Comparison of ENCODE assay signal across 1 cellular context in genomic region chr9:94899464-94900221, GRCh38.
TF ChIP-seq lines count a peak whose summit lies in the region.

No MANE protein-coding gene starts in this region.

TF ChIP-seq in HepG2, 621 proteins besides CTCF, POLR2A, EP300 and RAD21 (continued from another document and continues in another):
- TF ChIP-seq PATZ1 (CRISPR knock-in tag; IDR thresholded peaks at IDR 0.05) (peak; percentile 80), TBX3 (IDR thresholded peaks at IDR 0.05; ENCODE audit: borderline replicate concordance) (no peak), HDAC1 (CRISPR knock-in tag; IDR thresholded peaks at IDR 0.05) (peak; percentile 78), FOXP4 (CRISPR knock-in tag; IDR thresholded peaks at IDR 0.05) (peak; percentile 80), ZFX (CRISPR knock-in tag; IDR thresholded peaks at IDR 0.05; ENCODE audit: low read depth) (peak; percentile 45; the same call in 1 of the 2 replicates), ZNF142 (CRISPR knock-in tag; IDR thresholded peaks at IDR 0.05) (no peak), ZNF44 (CRISPR knock-in tag; IDR thresholded peaks at IDR 0.05) (no peak), ZBTB4 (CRISPR knock-in tag; IDR thresholded peaks at IDR 0.05; ENCODE audit: borderline replicate concordance) (no peak), RBAK (CRISPR knock-in tag; IDR thresholded peaks at IDR 0.05) (no peak), TGIF2 (CRISPR knock-in tag; IDR thresholded peaks at IDR 0.05) (no peak), SIX4 (CRISPR knock-in tag; IDR thresholded peaks at IDR 0.05) (no peak), RXRB (CRISPR knock-in tag; IDR thresholded peaks at IDR 0.05; ENCODE audit: borderline replicate concordance) (peak; percentile 80), ZNF331 (CRISPR knock-in tag; IDR thresholded peaks at IDR 0.05) (no peak; the same call in 1 of the 2 replicates), ZNF672 (CRISPR knock-in tag; IDR thresholded peaks at IDR 0.05) (no peak), FOXA3 (CRISPR knock-in tag; IDR thresholded peaks at IDR 0.05) (peak; percentile 49; the same call in 1 of the 2 replicates), AGO1 (IDR thresholded peaks at IDR 0.05; ENCODE audit: low read depth, low read length, poor library complexity, severe bottlenecking) (no peak), GPBP1L1 (CRISPR knock-in tag; IDR thresholded peaks at IDR 0.05) (no peak), MTA1 (CRISPR knock-in tag; IDR thresholded peaks at IDR 0.05; ENCODE audit: borderline replicate concordance) (no peak), AHR (CRISPR knock-in tag; IDR thresholded peaks at IDR 0.05) (no peak), SRSF9 (IDR thresholded peaks at IDR 0.05; ENCODE audit: borderline replicate concordance, insufficient read depth, low read depth, low read length, poor library complexity, severe bottlenecking) (no peak), ZMYM2 (CRISPR knock-in tag; IDR thresholded peaks at IDR 0.05) (peak; percentile 17; the same call in 1 of the 2 replicates), ZNF768 (CRISPR knock-in tag; IDR thresholded peaks at IDR 0.05) (no peak), SMARCE1 (IDR thresholded peaks at IDR 0.05; ENCODE audit: borderline replicate concordance) (no peak), SAP130 (CRISPR knock-in tag; IDR thresholded peaks at IDR 0.05; ENCODE audit: low read depth) (peak; percentile 59; the same call in 1 of the 2 replicates), ZNF792 (CRISPR knock-in tag; IDR thresholded peaks at IDR 0.05) (peak; percentile 29; the same call in 1 of the 2 replicates), NFIC (IDR thresholded peaks at IDR 0.05; ENCODE audit: low read length) (peak; percentile 73; the same call in 1 of the 2 replicates), TFAP4 (IDR thresholded peaks at IDR 0.05; ENCODE audit: borderline replicate concordance, low read depth) (no peak), ESRRA (CRISPR knock-in tag; IDR thresholded peaks at IDR 0.05; ENCODE audit: low read depth) (peak; percentile 69), ARNTL (CRISPR knock-in tag; IDR thresholded peaks at IDR 0.05) (no peak), KDM5A (IDR thresholded peaks at IDR 0.05; ENCODE audit: borderline replicate concordance, low read length) (no peak), LRRFIP1 (CRISPR knock-in tag; conservative IDR thresholded peaks at IDR 0.05) (no peak), BCL6 (CRISPR knock-in tag; IDR thresholded peaks at IDR 0.05) (peak; percentile 63; the same call in 1 of the 2 replicates), PRDM15 (CRISPR knock-in tag; IDR thresholded peaks at IDR 0.05) (no peak), ZSCAN21 (CRISPR knock-in tag; IDR thresholded peaks at IDR 0.05; ENCODE audit: borderline replicate concordance) (no peak)
